ENCODE assay signal across 22 cellular contexts in genomic region chr4:73723029-73723428, GRCh38. TPM values are rescaled to one million over a fixed set of nuclear protein-coding genes. Genes with fewer than 3 reads are reported as not detected.
A peak's percentile ranks its signal among the peaks of the same experiment; 100 is the strongest.
DNase-seq lines count a peak whose midpoint lies in the region; ATAC-seq and TF ChIP-seq lines count a peak whose summit lies in the region.
"Had no signal": no experiment of that assay in that cellular context is flagged by ENCODE, and none has a peak within 500 bp of the region (broad histone marks: within the 10 kb centered on the region; RNA-seq: fewer than 3 reads in every experiment).

No MANE protein-coding gene starts in this region.

- H3K23ac ChIP-seq in mesenchymal stem cell (ENCODE audit: low read length in 2 of 2), result no peak overlapping the region

- no peak overlapping the region for H3K14ac ChIP-seq in mesenchymal stem cell (ENCODE audit: low read length in 2 of 2)

- no peak overlapping the region for H2BK5ac ChIP-seq in mesenchymal stem cell (ENCODE audit: low read depth, low read length, poor library complexity, severe bottlenecking)

- H4K20me1 ChIP-seq in PC-3 (ENCODE audit: low read length), result no peaks in the 10 kb centered on the region

- no peak for ATAC-seq in PC-3
- ATAC-seq in sciatic nerve, result no peak
- ATAC-seq: GM12878, HCT116 had no signal

- peaks cover 17% of the 10 kb centered on the region for H3F3A ChIP-seq in PC-3 (ENCODE audit: low read length, unreplicated experiment)

- H3K4me2 ChIP-seq in PC-3 (ENCODE audit: low read length) (no peak overlapping the region), mesenchymal stem cell (ENCODE audit: low read length, poor library complexity, severe bottlenecking) (no peak overlapping the region)

- H4K91ac ChIP-seq in mesenchymal stem cell (ENCODE audit: low read length), result no peak overlapping the region

- in situ Hi-C loops in brain microvascular endothelial cell (cut with HindIII; ENCODE audit: low pct_ligation_motif_present, low sequenced_read_pairs), result no loop called here

- H3K4me1 ChIP-seq in PC-3 (ENCODE audit: insufficient read depth, low read length) (peaks cover 87% of the 10 kb centered on the region), mesenchymal stem cell (ENCODE audit: control insufficient read depth, insufficient read depth, low read depth, low read length) (peaks cover 3% of the 10 kb centered on the region)

- no peak overlapping the region for H2BK12ac ChIP-seq in mesenchymal stem cell (ENCODE audit: low read length in 2 of 2)

- CTCF ChIA-PET in PC-3 (lab: Charles Lee), result no interaction called here

- H2BK120ac ChIP-seq in mesenchymal stem cell (ENCODE audit: low read depth, low read length), result no peak overlapping the region

- H3K4ac ChIP-seq in mesenchymal stem cell (ENCODE audit: low read depth in 1 of 2, low read length in 2 of 2), result no peak overlapping the region

- peak overlapping the region; percentile 97 for H3K27ac ChIP-seq in PC-3 (ENCODE audit: low read length)
- H3K27ac ChIP-seq in brain microvascular endothelial cell, result no peak overlapping the region
- H3K27ac ChIP-seq in mesenchymal stem cell (ENCODE audit: low read length, poor library complexity, severe bottlenecking), result no peak overlapping the region

- H3K27me3 ChIP-seq in PC-3 (ENCODE audit: low read length) (no peaks in the 10 kb centered on the region), brain microvascular endothelial cell (replicated peaks) (no peaks in the 10 kb centered on the region), mesenchymal stem cell (ENCODE audit: control insufficient read depth in 1 of 2, insufficient read depth in 1 of 2, low read length in 2 of 2) (no peaks in the 10 kb centered on the region)
- H3K27me3 ChIP-seq: SJSA1 had no signal

- H3K36me3 ChIP-seq in PC-3 (ENCODE audit: low read depth, low read length), result no peaks in the 10 kb centered on the region
- H3K36me3 ChIP-seq in brain microvascular endothelial cell (replicated peaks), result no peaks in the 10 kb centered on the region
- H3K36me3 ChIP-seq in mesenchymal stem cell (ENCODE audit: control insufficient read depth in 1 of 2, insufficient read depth in 2 of 2, low read depth in 1 of 2, low read length in 2 of 2), result no peaks in the 10 kb centered on the region
- H3K36me3 ChIP-seq: SJSA1 had no signal

- H2BK15ac ChIP-seq in mesenchymal stem cell (ENCODE audit: low read depth, poor library complexity, severe bottlenecking), result no peak overlapping the region

- no peaks in the 10 kb centered on the region for H3K9me2 ChIP-seq in PC-3 (replicated peaks; ENCODE audit: low read length)

- DNase-seq in H4 (ENCODE audit: low spot score) (peak; percentile 46), PC-3 (peak; percentile 52), brain microvascular endothelial cell (peak; percentile 31), mesenchymal stem cell (no peak), sciatic nerve (ENCODE audit: low spot score) (no peak), ureter (ENCODE audit: low spot score) (no peak), NCI-H1092 treated with DMSO at 0.1 percent for 48 hours (lab: John Stamatoyannopoulos, UW) (no peak)
- no peak for DNase-seq in stimulated activated CD4-positive, alpha-beta T cell treated with anti-CD3 and anti-CD28 coated beads, Interleukin-15, amount 100 ng/mL, for 24 hours
- DNase-seq: ACHN; CD4-positive, CD25-positive, alpha-beta regulatory T cell; DMS53; NCI-H1092; NCI-H187 treated with DMSO at 0.1 percent for 48 hours; NCI-H2171; NCI-H510A; NCI-H82; RPMI8226 had no signal

- no peaks in the 10 kb centered on the region for H3K79me2 ChIP-seq in PC-3 (ENCODE audit: low read length)

- H3K9me3 ChIP-seq in PC-3 (ENCODE audit: low read length) (no peaks in the 10 kb centered on the region), mesenchymal stem cell (ENCODE audit: control insufficient read depth, low read length) (no peaks in the 10 kb centered on the region)
- H3K9me3 ChIP-seq: SJSA1 had no signal

- H3K18ac ChIP-seq in mesenchymal stem cell (ENCODE audit: low read depth in 1 of 2, low read length in 2 of 2), result peak overlapping the region in 1 of 2 experiments; percentile 6

- peak overlapping the region; percentile 1 for H2AK5ac ChIP-seq in mesenchymal stem cell (ENCODE audit: low read length, severe bottlenecking)

- H2AFZ ChIP-seq in PC-3 (ENCODE audit: low read length) (no peak overlapping the region), mesenchymal stem cell (ENCODE audit: low read depth, low read length) (no peak overlapping the region)

- POLR2A ChIA-PET in PC-3 (lab: Charles Lee; ENCODE audit: unreplicated experiment), result no interaction called here

- 94% methylated on average over 3 of the region's 4 CpGs for WGBS in mesenchymal stem cell

- no peak overlapping the region for H4K8ac ChIP-seq in mesenchymal stem cell (ENCODE audit: low read length)

- H3K79me1 ChIP-seq in mesenchymal stem cell (replicated peaks; ENCODE audit: low read length, poor library complexity, severe bottlenecking), result no peaks in the 10 kb centered on the region

- BruUV-seq in PC-3 (replicated peaks; lab: Mats Ljungman, UMichigan), result no TSS peak

- H3K9ac ChIP-seq in PC-3 (ENCODE audit: low read length) (peak overlapping the region; percentile 79), mesenchymal stem cell (ENCODE audit: low read length) (no peak overlapping the region)

- H3K4me3 ChIP-seq in PC-3 (ENCODE audit: low read length) (no peak overlapping the region), brain microvascular endothelial cell (ENCODE audit: low read depth, low read length) (no peak overlapping the region), mesenchymal stem cell (ENCODE audit: insufficient read depth in 1 of 2, low read depth in 1 of 2, low read length in 2 of 2) (no peak overlapping the region)
- H3K4me3 ChIP-seq: GM12878, K562, SJSA1 had no signal

- intact Hi-C loops in PC-3 (cut with micrococcal nuclease) (no loop called here), sciatic nerve (cut with DNase I) (no loop called here)

- TF ChIP-seq CTCF in PC-3 (conservative IDR thresholded peaks at IDR 0.05; ENCODE audit: low read depth, low read length) (no peak), brain microvascular endothelial cell (IDR thresholded peaks at IDR 0.05; ENCODE audit: low read depth, low read length, missing control alignments) (no peak)

RNA-seq across cellular contexts. Expression of gene CXCL8, which starts 17.3 kb away (rescaled TPM):
- total RNA-seq in H4 (2014; rRNA removed; shearing (Covaris generic)), result 26.7 and 45.3 TPM in 2 replicates
- total RNA-seq in PC-3 (2014; rRNA removed) (360 and 477 TPM in 2 replicates), sciatic nerve (33.0 TPM), ureter (0.44 TPM)
- polyA plus RNA-seq in mesenchymal stem cell (2013, experiment 1 of 2), result 35.4 TPM
- 37.7 TPM for polyA plus RNA-seq in mesenchymal stem cell (2013, experiment 2 of 2)
- total RNA-seq: G401 had no signal

Comparison
In these comparisons a context has a peak if more than half of its experiments do, and no peak if none do; other contexts are left out.
1. DNase-seq: peak in H4 (single experiment), PC-3 (single experiment) and brain microvascular endothelial cell (single experiment); none in mesenchymal stem cell (single experiment), stimulated activated CD4-positive, alpha-beta T cell treated with anti-CD3 and anti-CD28 coated beads, Interleukin-15, amount 100 ng/mL, for 24 hours (single experiment), sciatic nerve (single experiment), ureter (single experiment) and NCI-H1092 treated with DMSO at 0.1 percent for 48 hours (single experiment).
2. RNA of gene CXCL8, which starts 17.3 kb away (total RNA-seq): 360 to 477 TPM in PC-3, 26.7 to 45.3 TPM in H4 and 33.0 TPM in sciatic nerve (single experiment); 0.44 TPM in ureter (single experiment); every median in the first group is over 10 times any median in the second.